9 cellular contexts compared by ENCODE assay signal in genomic region chr12:28130625-28131598, GRCh38. TPM values are rescaled to one million over a fixed set of nuclear protein-coding genes. Genes with fewer than 3 reads are reported as not detected.
DNase-seq lines count a peak whose midpoint lies in the region; ATAC-seq and TF ChIP-seq lines count a peak whose summit lies in the region.
"Had no signal": no experiment of that assay in that cellular context is flagged by ENCODE, and none has a peak within 500 bp of the region (broad histone marks: within the 10 kb centered on the region; RNA-seq: fewer than 3 reads in every experiment).

No MANE protein-coding gene starts in this region.

- H3K27me3 Mint-ChIP-seq in Calu3 (ENCODE audit: unreplicated experiment), result no peaks in the 10 kb centered on the region
- no peaks in the 10 kb centered on the region for H3K27me3 Mint-ChIP-seq in type B pancreatic cell
- H3K27me3 Mint-ChIP-seq in immature natural killer cell (ENCODE audit: low read depth in 3 of 3), result peaks cover 0 to 4% (median 3%) of the 10 kb centered on the region in 3 donors

- H3K27me3 ChIP-seq in brain microvascular endothelial cell (replicated peaks), result no peaks in the 10 kb centered on the region

- CTCF ChIA-PET in Calu3 (lab: Charles Lee), result interaction anchor here (0.7 to 1.3 kb wide), 4 partner anchors 10 to 110 kb away, joined by 3 to 4 read pairs (median 3); no protein-coding TSS in a partner anchor

- no peak for ATAC-seq in HG03520 (IDR thresholded peaks at IDR 0.05; ENCODE audit: unreplicated experiment)

- BruUV-seq in Calu3 (replicated peaks; lab: Mats Ljungman, UMichigan), result no TSS peak

- H3K36me3 ChIP-seq in brain microvascular endothelial cell (replicated peaks), result no peaks in the 10 kb centered on the region
- no peaks in the 10 kb centered on the region for H3K36me3 ChIP-seq in mesodermal cell (ENCODE audit: control insufficient read depth, insufficient read depth, low read length)

- H3K4me3 ChIP-seq in brain microvascular endothelial cell (ENCODE audit: low read depth, low read length) (no peak overlapping the region), mesodermal cell (ENCODE audit: extremely low read depth, insufficient read depth, low read length, poor library complexity, severe bottlenecking) (no peak overlapping the region)

- peaks cover 5% of the 10 kb centered on the region for H3K4me1 ChIP-seq in mesodermal cell (ENCODE audit: control insufficient read depth, insufficient read depth, low read length, poor library complexity, severe bottlenecking)

- DNase-seq in Calu3 (peak; percentile 64), LoVo (ENCODE audit: low spot score) (peak; percentile 89), brain microvascular endothelial cell (peak; percentile 100), type B pancreatic cell (ENCODE audit: extremely low spot score, unreplicated experiment) (no peak), immature natural killer cell (no peak), DMS 273 treated with DMSO at 0.1 percent for 48 hours (lab: John Stamatoyannopoulos, UW) (no peak)
- DNase-seq: activated effector memory CD4-positive, alpha-beta T cell treated with Interleukin-2 at 50 U/mL for 16 hours had no signal

- H3K4me3 Mint-ChIP-seq in Calu3 (ENCODE audit: low read depth, unreplicated experiment), result no peak overlapping the region
- H3K4me3 Mint-ChIP-seq in type B pancreatic cell, result no peak overlapping the region
- no peak overlapping the region for H3K4me3 Mint-ChIP-seq in immature natural killer cell

- H3K27ac ChIP-seq in brain microvascular endothelial cell (peak overlapping the region; percentile 89), mesodermal cell (ENCODE audit: low read depth, low read length, severe bottlenecking) (peak overlapping the region; percentile 11)

- no peaks in the 10 kb centered on the region for H3K9me3 ChIP-seq in mesodermal cell (ENCODE audit: control insufficient read depth, low read length)

- TF ChIP-seq CTCF in Calu3 (IDR thresholded peaks at IDR 0.05; ENCODE audit: unreplicated experiment) (no peak), brain microvascular endothelial cell (IDR thresholded peaks at IDR 0.05; ENCODE audit: low read depth, low read length, missing control alignments) (peak; percentile 35), type B pancreatic cell (conservative IDR thresholded peaks at IDR 0.05) (no peak)

- H3K9me3 Mint-ChIP-seq in Calu3 (ENCODE audit: low read depth, unreplicated experiment), result no peaks in the 10 kb centered on the region
- H3K9me3 Mint-ChIP-seq in type B pancreatic cell, result no peaks in the 10 kb centered on the region
- H3K9me3 Mint-ChIP-seq in immature natural killer cell, result peaks cover 0 to 2% (median 0%) of the 10 kb centered on the region in 6 donors

- H3K27ac Mint-ChIP-seq in Calu3 (ENCODE audit: unreplicated experiment), result peak overlapping the region; percentile 92
- no peak overlapping the region for H3K27ac Mint-ChIP-seq in type B pancreatic cell
- H3K27ac Mint-ChIP-seq in immature natural killer cell, result no peak overlapping the region

- 97 to 98% methylated on average over 4 to 5 of the region's 10 CpGs for WGBS in mesodermal cell (ENCODE audit: insufficient coverage in 2 of 2), 2 experiments

- in situ Hi-C loops in brain microvascular endothelial cell (cut with HindIII; ENCODE audit: low pct_ligation_motif_present, low sequenced_read_pairs), result no loop called here

- intact Hi-C loops in Calu3 (cut with micrococcal nuclease; ENCODE audit: unreplicated experiment), result no loop called here

- peaks cover 20% of the 10 kb centered on the region for H3K4me1 Mint-ChIP-seq in Calu3 (ENCODE audit: low read depth, unreplicated experiment)
- no peaks in the 10 kb centered on the region for H3K4me1 Mint-ChIP-seq in type B pancreatic cell (ENCODE audit: unreplicated experiment)
- H3K4me1 Mint-ChIP-seq in immature natural killer cell, result no peaks in the 10 kb centered on the region

- H3K36me3 Mint-ChIP-seq in Calu3 (ENCODE audit: insufficient read depth, unreplicated experiment) (no peaks in the 10 kb centered on the region), type B pancreatic cell (no peaks in the 10 kb centered on the region), immature natural killer cell (no peaks in the 10 kb centered on the region)

RNA-seq across cellular contexts. Expression of gene CCDC91, which starts 59.3 kb away (rescaled TPM):
- total RNA-seq in Calu3 (2022) (25.6 and 30.9 TPM in 2 replicates), type B pancreatic cell (ENCODE audit: low replicate concordance) (23.2 and 27.4 TPM in 2 replicates)
- polyA plus RNA-seq in mesodermal cell (2013, experiment 1 of 2), result 13.6 TPM
- polyA plus RNA-seq in mesodermal cell (2013, experiment 2 of 2), result 14.9 TPM
- 10 to 100 TPM; 46.8 to 60.1 (median 54.3) TPM for polyA plus RNA-seq in immature natural killer cell

Comparison
In these comparisons a context has a peak if more than half of its experiments do, and no peak if none do; other contexts are left out.
1. DNase-seq: peak in Calu3 (single experiment), LoVo (single experiment) and brain microvascular endothelial cell (single experiment); none in type B pancreatic cell (single experiment), immature natural killer cell (0 of 3) and DMS 273 treated with DMSO at 0.1 percent for 48 hours (single experiment).